ENCODE assay signal across 1 cellular context in the genomic region with DNA sequence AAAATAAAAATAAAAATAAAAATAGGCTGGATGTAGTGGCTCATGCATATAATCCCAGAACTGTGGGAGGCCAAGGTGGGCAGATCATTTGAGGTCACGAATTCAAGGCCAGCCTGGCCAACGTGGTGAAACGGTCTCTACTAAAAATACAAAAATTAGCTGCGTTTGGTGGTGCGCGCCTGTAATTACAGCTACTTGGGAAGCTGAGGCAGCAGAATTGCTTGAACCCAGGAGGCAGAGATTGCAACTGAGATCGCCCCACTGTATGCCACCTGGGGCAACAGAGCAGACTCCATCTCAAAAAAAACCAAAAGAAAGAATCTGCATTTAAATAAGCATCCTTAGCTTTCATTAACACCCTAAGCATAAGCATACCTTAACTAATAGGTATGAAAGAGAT.
TF ChIP-seq lines count a peak whose summit lies in the region.

No MANE protein-coding gene starts in this region.

TF ChIP-seq in HepG2, 621 proteins besides CTCF, POLR2A, EP300 and RAD21:
- TF ChIP-seq ZNF501 (CRISPR knock-in tag; IDR thresholded peaks at IDR 0.05) (0 out of 2 replicates have a peak, but pooled peaks have one; percentile 2), ZMYM3 (CRISPR knock-in tag; IDR thresholded peaks at IDR 0.05) (no peak)
